In the genomic region with DNA sequence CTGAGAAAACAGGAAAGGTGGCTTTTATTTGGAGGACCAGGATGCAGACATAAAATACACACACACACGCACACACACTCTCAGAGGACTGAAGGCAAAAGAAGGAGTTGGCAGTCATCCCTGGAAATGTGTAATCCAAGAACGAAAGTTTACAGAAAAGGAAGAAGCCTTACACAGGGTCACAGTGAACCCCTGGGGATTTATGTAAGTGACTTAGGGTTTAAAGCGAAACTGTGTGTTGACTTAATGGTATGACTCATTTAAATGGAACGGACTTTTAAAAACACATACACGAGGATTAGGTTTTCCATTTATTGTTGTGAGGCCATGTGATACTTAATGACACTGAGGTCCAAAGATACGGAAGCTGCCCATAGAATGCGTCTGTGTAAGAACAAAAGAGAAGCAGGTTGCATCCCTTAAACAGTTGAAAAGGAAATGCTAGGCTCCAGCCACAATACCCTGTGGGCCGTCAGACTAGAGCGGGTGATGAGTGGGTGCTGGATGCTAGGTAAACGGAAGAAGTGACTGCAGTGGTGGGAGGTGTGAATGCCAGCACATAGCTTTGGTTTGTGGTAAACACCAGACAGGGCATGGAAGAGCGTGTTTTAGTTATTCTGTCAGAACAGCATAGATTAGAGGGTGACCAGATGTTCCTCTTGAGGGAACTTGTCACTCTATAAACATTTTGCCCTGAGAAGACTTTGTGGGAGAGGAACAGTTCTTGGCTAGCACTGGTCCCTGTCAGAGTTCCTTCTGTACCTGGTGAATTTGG, we compare ENCODE assay signal across 7 cellular contexts. TPM values are rescaled to one million over a fixed set of nuclear protein-coding genes. Genes with fewer than 3 reads are reported as not detected.
DNase-seq lines count a peak whose midpoint lies in the region; ATAC-seq and TF ChIP-seq lines count a peak whose summit lies in the region.

No MANE protein-coding gene starts in this region.

- DNase-seq in NCI-H510A (lab: John Stamatoyannopoulos, UW) (peak; percentile 48), skeletal muscle cell (ENCODE audit: low read depth) (peak; percentile 99), nucleus accumbens (lab: John Stamatoyannopoulos, UW) (no peak)
- DNase-seq in activated T-cell treated with anti-CD3 and anti-CD28 coated beads, Interleukin-2, amount 50 U/mL, for 48 hours, result peak; percentile 79 to 83

- H3K4me3 ChIP-seq in gastroesophageal sphincter, result no peak overlapping the region
- no peak overlapping the region for H3K4me3 ChIP-seq in skeletal muscle cell (ENCODE audit: low read depth, low read length)

- H3K4me1 ChIP-seq in gastroesophageal sphincter, result peaks cover 0 to 21% (median 9%) of the 10 kb centered on the region in 3 donors

- H3K36me3 ChIP-seq in gastroesophageal sphincter, result no peaks in the 10 kb centered on the region

- H3K27ac ChIP-seq in gastroesophageal sphincter, result peak overlapping the region; percentile 16 to 75 (median 67)

- no peaks in the 10 kb centered on the region for H3K9me3 ChIP-seq in gastroesophageal sphincter

- 10 to 21% methylated on average over 9 to 11 of the region's 11 CpGs for WGBS in gastroesophageal sphincter (ENCODE audit: low coverage in 1 of 2), 2 donors

- ATAC-seq in GM18867 (IDR thresholded peaks at IDR 0.05; ENCODE audit: unreplicated experiment), result peak; percentile 99
- peak; percentile 88 for ATAC-seq in HG02981 (IDR thresholded peaks at IDR 0.05; ENCODE audit: unreplicated experiment)
- ATAC-seq in gastroesophageal sphincter, result peak; percentile 76

- no peaks in the 10 kb centered on the region for H3K27me3 ChIP-seq in gastroesophageal sphincter

- TF ChIP-seq CTCF in gastroesophageal sphincter (IDR thresholded peaks at IDR 0.05), result no peak

- TF ChIP-seq POLR2A in gastroesophageal sphincter (IDR thresholded peaks at IDR 0.05), result no peak

- no peak for TF ChIP-seq EP300 in gastroesophageal sphincter (IDR thresholded peaks at IDR 0.05)

RNA-seq across cellular contexts. Expression of a gene that starts 21.6 kb away (rescaled TPM):
- 10 to 100 TPM in 2 of 4 donors, 1 to 10 TPM in 2; 9.4 to 21.3 (median 10.6) TPM for total RNA-seq in gastroesophageal sphincter

RNA-seq across cellular contexts. Expression of a gene that starts 38.6 kb away (rescaled TPM):
- 10 to 100 TPM; 12.7 to 27.2 (median 21.0) TPM for total RNA-seq in gastroesophageal sphincter

Comparison
In these comparisons a context has a peak if more than half of its experiments do, and no peak if none do; other contexts are left out.
1. DNase-seq: peak in NCI-H510A (single experiment), activated T-cell treated with anti-CD3 and anti-CD28 coated beads, Interleukin-2, amount 50 U/mL, for 48 hours (2 of 2) and skeletal muscle cell (single experiment); none in nucleus accumbens (0 of 56).
2. Peak in every context shown above with its lines, with median percentiles within 50 percentile points of each other: ATAC-seq.